11 cellular contexts compared by ENCODE assay signal in the genomic region with DNA sequence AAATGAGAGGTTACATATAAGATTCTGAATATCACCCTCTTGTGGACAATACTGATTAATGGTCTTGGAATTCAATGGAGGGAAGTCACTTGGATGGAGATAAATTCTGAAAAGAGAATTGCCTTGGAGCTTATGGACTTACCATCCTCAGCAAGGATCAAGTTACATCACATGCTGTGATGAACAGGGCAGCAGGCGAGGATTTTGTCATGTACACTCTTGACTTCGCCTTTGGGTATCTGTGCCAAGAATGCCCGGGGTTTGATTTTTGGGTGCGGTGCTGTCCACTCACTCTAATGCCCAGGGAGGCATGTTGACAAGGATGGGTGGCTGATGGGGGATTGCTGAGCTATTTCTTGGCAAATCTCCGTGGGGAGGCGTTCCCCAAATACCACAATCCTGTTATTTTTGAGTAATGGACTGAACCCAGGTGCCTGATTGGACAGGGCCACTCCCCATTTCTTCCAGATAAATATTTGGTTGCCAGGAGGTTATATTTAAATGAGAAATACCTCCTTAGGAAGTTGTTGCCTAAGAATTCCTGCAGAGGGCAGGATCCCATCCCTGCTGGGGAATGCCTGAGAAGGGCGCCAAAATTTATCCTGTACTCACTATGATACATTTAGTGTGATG.
DNase-seq lines count a peak whose midpoint lies in the region; ATAC-seq and TF ChIP-seq lines count a peak whose summit lies in the region.
"Had no signal": no experiment of that assay in that cellular context is flagged by ENCODE, and none has a peak within 500 bp of the region (broad histone marks: within the 10 kb centered on the region; RNA-seq: fewer than 3 reads in every experiment).

No MANE protein-coding gene starts in this region.

- no peaks in the 10 kb centered on the region for H3K36me3 Mint-ChIP-seq in chondrocyte (ENCODE audit: low read depth)
- H3K36me3 Mint-ChIP-seq in activated naive CD8-positive, alpha-beta T cell treated with anti-CD3 and anti-CD28 coated beads, Interleukin-2, amount 50 U/mL, for 24 hours (ENCODE audit: low read depth) = no peaks in the 10 kb centered on the region

- H3K9me3 Mint-ChIP-seq in chondrocyte (ENCODE audit: low read depth) = no peaks in the 10 kb centered on the region
- no peaks in the 10 kb centered on the region for H3K9me3 Mint-ChIP-seq in activated naive CD8-positive, alpha-beta T cell treated with anti-CD3 and anti-CD28 coated beads, Interleukin-2, amount 50 U/mL, for 24 hours
- no peaks in the 10 kb centered on the region for H3K9me3 Mint-ChIP-seq in stimulated activated naive CD8-positive, alpha-beta T cell treated with anti-CD3 and anti-CD28 coated beads, Interleukin-15, amount 100 ng/mL, for 72 hours

- H3K4me1 Mint-ChIP-seq in chondrocyte (ENCODE audit: low read depth) = peaks cover 16% of the 10 kb centered on the region
- peaks cover 8% of the 10 kb centered on the region for H3K4me1 Mint-ChIP-seq in activated naive CD8-positive, alpha-beta T cell treated with anti-CD3 and anti-CD28 coated beads, Interleukin-2, amount 50 U/mL, for 24 hours
- peaks cover 6% of the 10 kb centered on the region for H3K4me1 Mint-ChIP-seq in stimulated activated naive CD8-positive, alpha-beta T cell treated with anti-CD3 and anti-CD28 coated beads, Interleukin-15, amount 100 ng/mL, for 72 hours

- TF ChIP-seq CTCF in chondrocyte (IDR thresholded peaks at IDR 0.05) = peak; percentile 47
- no peak for TF ChIP-seq CTCF in omental fat pad (IDR thresholded peaks at IDR 0.05)

- no peak overlapping the region for H3K27ac Mint-ChIP-seq in chondrocyte (ENCODE audit: unreplicated experiment)
- no peak overlapping the region for H3K27ac Mint-ChIP-seq in activated naive CD8-positive, alpha-beta T cell treated with anti-CD3 and anti-CD28 coated beads, Interleukin-2, amount 50 U/mL, for 24 hours
- H3K27ac Mint-ChIP-seq in stimulated activated naive CD8-positive, alpha-beta T cell treated with anti-CD3 and anti-CD28 coated beads, Interleukin-15, amount 100 ng/mL, for 72 hours = no peak overlapping the region

- peak; percentile 80 for ATAC-seq in omental fat pad (ENCODE audit: low FRiP score)
- no peak for ATAC-seq in activated naive CD8-positive, alpha-beta T cell treated with anti-CD3 and anti-CD28 coated beads, Interleukin-2, amount 50 U/mL, for 24 hours
- ATAC-seq in stimulated activated naive CD8-positive, alpha-beta T cell treated with anti-CD3 and anti-CD28 coated beads, Interleukin-15, amount 100 ng/mL, for 72 hours = no peak

- peak; percentile 50 for DNase-seq in DMS 273 (lab: John Stamatoyannopoulos, UW; ENCODE audit: unreplicated experiment)
- DNase-seq in DMS 273 treated with DMSO at 0.1 percent for 48 hours (lab: John Stamatoyannopoulos, UW) = no peak
- DNase-seq in LoVo (ENCODE audit: low spot score) = peak; percentile 12
- DNase-seq in chondrocyte (ENCODE audit: low spot score) = no peak
- no peak for DNase-seq in omental fat pad (ENCODE audit: low spot score)
- DNase-seq in activated naive CD8-positive, alpha-beta T cell treated with anti-CD3 and anti-CD28 coated beads, Interleukin-2, amount 50 U/mL, for 24 hours = no peak
- no peak for DNase-seq in stimulated activated naive CD8-positive, alpha-beta T cell treated with anti-CD3 and anti-CD28 coated beads, Interleukin-15, amount 100 ng/mL, for 72 hours
- no peak for DNase-seq in SKM-1 (lab: John Stamatoyannopoulos, UW; ENCODE audit: unreplicated experiment)
- DNase-seq: 8988T; activated CD4-positive, alpha-beta T cell treated with anti-CD3 and anti-CD28 coated beads for 4 hours; NCI-H2081 had no signal

- H3K4me3 Mint-ChIP-seq in chondrocyte (ENCODE audit: unreplicated experiment) = no peak overlapping the region
- no peak overlapping the region for H3K4me3 Mint-ChIP-seq in activated naive CD8-positive, alpha-beta T cell treated with anti-CD3 and anti-CD28 coated beads, Interleukin-2, amount 50 U/mL, for 24 hours
- H3K4me3 Mint-ChIP-seq in stimulated activated naive CD8-positive, alpha-beta T cell treated with anti-CD3 and anti-CD28 coated beads, Interleukin-15, amount 100 ng/mL, for 72 hours = no peak overlapping the region

- no peaks in the 10 kb centered on the region for H3K27me3 Mint-ChIP-seq in chondrocyte (ENCODE audit: low read depth)
- H3K27me3 Mint-ChIP-seq in activated naive CD8-positive, alpha-beta T cell treated with anti-CD3 and anti-CD28 coated beads, Interleukin-2, amount 50 U/mL, for 24 hours = no peaks in the 10 kb centered on the region
- H3K27me3 Mint-ChIP-seq in stimulated activated naive CD8-positive, alpha-beta T cell treated with anti-CD3 and anti-CD28 coated beads, Interleukin-15, amount 100 ng/mL, for 72 hours = no peaks in the 10 kb centered on the region

Comparison
In these comparisons a context has a peak if more than half of its experiments do, and no peak if none do; other contexts are left out.
1. DNase-seq: peak in DMS 273 (single experiment) and LoVo (single experiment); none in DMS 273 treated with DMSO at 0.1 percent for 48 hours (single experiment), chondrocyte (single experiment), omental fat pad (single experiment), activated naive CD8-positive, alpha-beta T cell treated with anti-CD3 and anti-CD28 coated beads, Interleukin-2, amount 50 U/mL, for 24 hours (single experiment), stimulated activated naive CD8-positive, alpha-beta T cell treated with anti-CD3 and anti-CD28 coated beads, Interleukin-15, amount 100 ng/mL, for 72 hours (0 of 2) and SKM-1 (single experiment).